1 cellular context compared by ENCODE assay signal in the genomic region with DNA sequence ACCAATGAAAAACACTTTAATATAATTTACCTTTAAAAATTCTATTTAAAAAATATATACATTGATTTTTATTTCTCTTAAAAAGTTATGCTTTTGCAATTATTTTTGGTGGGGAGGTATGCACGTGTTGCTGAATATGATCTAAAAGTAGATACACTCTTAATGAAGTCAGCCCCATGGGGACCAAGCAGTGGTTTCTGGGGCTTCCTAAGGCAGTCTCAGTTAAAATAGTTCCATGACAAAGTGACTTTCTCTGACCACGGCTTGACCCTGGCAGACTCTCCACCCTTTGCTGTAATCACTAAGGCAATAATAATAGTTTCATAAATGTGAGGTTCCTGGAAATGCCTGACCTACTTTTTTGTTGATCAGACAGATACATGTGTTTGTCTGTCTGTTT.
TF ChIP-seq lines count a peak whose summit lies in the region.

No MANE protein-coding gene starts in this region.

TF ChIP-seq in GM12878, 131 proteins besides CTCF, POLR2A, EP300 and RAD21 (continued from another document and continues in another):
- TF ChIP-seq, protein P1, sequence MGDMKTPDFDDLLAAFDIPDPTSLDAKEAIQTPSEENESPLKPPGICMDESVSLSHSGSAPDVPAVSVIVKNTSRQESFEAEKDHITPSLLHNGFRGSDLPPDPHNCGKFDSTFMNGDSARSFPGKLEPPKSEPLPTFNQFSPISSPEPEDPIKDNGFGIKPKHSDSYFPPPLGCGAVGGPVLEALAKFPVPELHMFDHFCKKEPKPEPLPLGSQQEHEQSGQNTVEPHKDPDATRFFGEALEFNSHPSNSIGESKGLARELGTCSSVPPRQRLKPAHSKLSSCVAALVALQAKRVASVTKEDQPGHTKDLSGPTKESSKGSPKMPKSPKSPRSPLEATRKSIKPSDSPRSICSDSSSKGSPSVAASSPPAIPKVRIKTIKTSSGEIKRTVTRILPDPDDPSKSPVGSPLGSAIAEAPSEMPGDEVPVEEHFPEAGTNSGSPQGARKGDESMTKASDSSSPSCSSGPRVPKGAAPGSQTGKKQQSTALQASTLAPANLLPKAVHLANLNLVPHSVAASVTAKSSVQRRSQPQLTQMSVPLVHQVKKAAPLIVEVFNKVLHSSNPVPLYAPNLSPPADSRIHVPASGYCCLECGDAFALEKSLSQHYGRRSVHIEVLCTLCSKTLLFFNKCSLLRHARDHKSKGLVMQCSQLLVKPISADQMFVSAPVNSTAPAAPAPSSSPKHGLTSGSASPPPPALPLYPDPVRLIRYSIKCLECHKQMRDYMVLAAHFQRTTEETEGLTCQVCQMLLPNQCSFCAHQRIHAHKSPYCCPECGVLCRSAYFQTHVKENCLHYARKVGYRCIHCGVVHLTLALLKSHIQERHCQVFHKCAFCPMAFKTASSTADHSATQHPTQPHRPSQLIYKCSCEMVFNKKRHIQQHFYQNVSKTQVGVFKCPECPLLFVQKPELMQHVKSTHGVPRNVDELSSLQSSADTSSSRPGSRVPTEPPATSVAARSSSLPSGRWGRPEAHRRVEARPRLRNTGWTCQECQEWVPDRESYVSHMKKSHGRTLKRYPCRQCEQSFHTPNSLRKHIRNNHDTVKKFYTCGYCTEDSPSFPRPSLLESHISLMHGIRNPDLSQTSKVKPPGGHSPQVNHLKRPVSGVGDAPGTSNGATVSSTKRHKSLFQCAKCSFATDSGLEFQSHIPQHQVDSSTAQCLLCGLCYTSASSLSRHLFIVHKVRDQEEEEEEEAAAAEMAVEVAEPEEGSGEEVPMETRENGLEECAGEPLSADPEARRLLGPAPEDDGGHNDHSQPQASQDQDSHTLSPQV (IDR thresholded peaks at IDR 0.05), result no peak
- TF ChIP-seq GABPA (IDR thresholded peaks at IDR 0.05; ENCODE audit: low read depth), result 0 out of 2 replicates have a peak, but pooled peaks have one; percentile 21
- TF ChIP-seq KLF5 (IDR thresholded peaks at IDR 0.05; ENCODE audit: partially characterized antibody), result no peak
- TF ChIP-seq, protein P2, sequence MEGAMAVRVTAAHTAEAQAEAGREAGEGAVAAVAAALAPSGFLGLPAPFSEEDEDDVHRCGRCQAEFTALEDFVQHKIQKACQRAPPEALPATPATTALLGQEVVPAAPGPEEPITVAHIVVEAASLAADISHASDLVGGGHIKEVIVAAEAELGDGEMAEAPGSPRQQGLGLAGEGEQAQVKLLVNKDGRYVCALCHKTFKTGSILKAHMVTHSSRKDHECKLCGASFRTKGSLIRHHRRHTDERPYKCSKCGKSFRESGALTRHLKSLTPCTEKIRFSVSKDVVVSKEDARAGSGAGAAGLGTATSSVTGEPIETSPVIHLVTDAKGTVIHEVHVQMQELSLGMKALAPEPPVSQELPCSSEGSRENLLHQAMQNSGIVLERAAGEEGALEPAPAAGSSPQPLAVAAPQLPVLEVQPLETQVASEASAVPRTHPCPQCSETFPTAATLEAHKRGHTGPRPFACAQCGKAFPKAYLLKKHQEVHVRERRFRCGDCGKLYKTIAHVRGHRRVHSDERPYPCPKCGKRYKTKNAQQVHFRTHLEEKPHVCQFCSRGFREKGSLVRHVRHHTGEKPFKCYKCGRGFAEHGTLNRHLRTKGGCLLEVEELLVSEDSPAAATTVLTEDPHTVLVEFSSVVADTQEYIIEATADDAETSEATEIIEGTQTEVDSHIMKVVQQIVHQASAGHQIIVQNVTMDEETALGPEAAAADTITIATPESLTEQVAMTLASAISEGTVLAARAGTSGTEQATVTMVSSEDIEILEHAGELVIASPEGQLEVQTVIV (IDR thresholded peaks at IDR 0.05; ENCODE audit: borderline replicate concordance, partially characterized antibody), result no peak
- no peak for TF ChIP-seq CHD4 (IDR thresholded peaks at IDR 0.05)
- no peak for TF ChIP-seq SMARCA5 (IDR thresholded peaks at IDR 0.05)
- TF ChIP-seq FOXM1 (IDR thresholded peaks at IDR 0.05; ENCODE audit: low read depth, low read length), result peak; percentile 46; the same call in 1 of the 2 replicates
- no peak for TF ChIP-seq MYC (IDR thresholded peaks at IDR 0.05; ENCODE audit: insufficient read depth, insufficient read length, insufficient replicate concordance, low read length, severe bottlenecking)
- TF ChIP-seq, protein P3, sequence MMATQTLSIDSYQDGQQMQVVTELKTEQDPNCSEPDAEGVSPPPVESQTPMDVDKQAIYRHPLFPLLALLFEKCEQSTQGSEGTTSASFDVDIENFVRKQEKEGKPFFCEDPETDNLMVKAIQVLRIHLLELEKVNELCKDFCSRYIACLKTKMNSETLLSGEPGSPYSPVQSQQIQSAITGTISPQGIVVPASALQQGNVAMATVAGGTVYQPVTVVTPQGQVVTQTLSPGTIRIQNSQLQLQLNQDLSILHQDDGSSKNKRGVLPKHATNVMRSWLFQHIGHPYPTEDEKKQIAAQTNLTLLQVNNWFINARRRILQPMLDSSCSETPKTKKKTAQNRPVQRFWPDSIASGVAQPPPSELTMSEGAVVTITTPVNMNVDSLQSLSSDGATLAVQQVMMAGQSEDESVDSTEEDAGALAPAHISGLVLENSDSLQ (IDR thresholded peaks at IDR 0.05), result no peak
- TF ChIP-seq EED (IDR thresholded peaks at IDR 0.05; ENCODE audit: low read depth), result 0 out of 2 replicates have a peak, but pooled peaks have one; percentile 35
- no peak for TF ChIP-seq SKIL (IDR thresholded peaks at IDR 0.05; ENCODE audit: low read depth, poor library complexity, severe bottlenecking)
- peak; percentile 78; the same call in 1 of the 2 replicates for TF ChIP-seq NFIC (IDR thresholded peaks at IDR 0.05; ENCODE audit: low read depth, low read length)
- no peak for TF ChIP-seq POU2F2 (IDR thresholded peaks at IDR 0.05; ENCODE audit: borderline replicate concordance, low read depth, low read length)
- no peak for TF ChIP-seq POLR2AphosphoS5 (IDR thresholded peaks at IDR 0.05; ENCODE audit: low read length)
- TF ChIP-seq GATAD2B (conservative IDR thresholded peaks at IDR 0.05; ENCODE audit: low read depth), result no peak
- TF ChIP-seq CBFB (IDR thresholded peaks at IDR 0.05; ENCODE audit: low read depth), result no peak; the same call in 1 of the 2 replicates
- TF ChIP-seq ZBED1 (IDR thresholded peaks at IDR 0.05; ENCODE audit: borderline replicate concordance), result peak; percentile 49; the same call in 1 of the 2 replicates
- no peak for TF ChIP-seq ZZZ3 (IDR thresholded peaks at IDR 0.05; ENCODE audit: control insufficient read depth, insufficient read length, low read depth)
- TF ChIP-seq SMC3 (IDR thresholded peaks at IDR 0.05; ENCODE audit: borderline replicate concordance, low read length), result no peak
- TF ChIP-seq SUPT20H (IDR thresholded peaks at IDR 0.05; ENCODE audit: borderline replicate concordance, control insufficient read depth, low read depth, low read length), result no peak
- no peak for TF ChIP-seq SIX5 (IDR thresholded peaks at IDR 0.05; ENCODE audit: low read depth, low read length, severe bottlenecking)
- TF ChIP-seq, protein P4, sequence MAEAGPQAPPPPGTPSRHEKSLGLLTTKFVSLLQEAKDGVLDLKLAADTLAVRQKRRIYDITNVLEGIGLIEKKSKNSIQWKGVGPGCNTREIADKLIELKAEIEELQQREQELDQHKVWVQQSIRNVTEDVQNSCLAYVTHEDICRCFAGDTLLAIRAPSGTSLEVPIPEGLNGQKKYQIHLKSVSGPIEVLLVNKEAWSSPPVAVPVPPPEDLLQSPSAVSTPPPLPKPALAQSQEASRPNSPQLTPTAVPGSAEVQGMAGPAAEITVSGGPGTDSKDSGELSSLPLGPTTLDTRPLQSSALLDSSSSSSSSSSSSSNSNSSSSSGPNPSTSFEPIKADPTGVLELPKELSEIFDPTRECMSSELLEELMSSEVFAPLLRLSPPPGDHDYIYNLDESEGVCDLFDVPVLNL (IDR thresholded peaks at IDR 0.05; ENCODE audit: low read depth, low read length), result no peak
- no peak for TF ChIP-seq BMI1 (IDR thresholded peaks at IDR 0.05; ENCODE audit: borderline replicate concordance)
- peak in 1 of 2 experiments; percentile 6; a peak in 1 of 4 replicates for TF ChIP-seq SRF (IDR thresholded peaks at IDR 0.05; ENCODE audit: low read depth in 2 of 2, low read length in 2 of 2)
- no peak for TF ChIP-seq HSF1 (IDR thresholded peaks at IDR 0.05; ENCODE audit: low read depth, low read length)
- TF ChIP-seq TCF12 (IDR thresholded peaks at IDR 0.05; ENCODE audit: low read depth, low read length), result no peak
- TF ChIP-seq, protein P5, sequence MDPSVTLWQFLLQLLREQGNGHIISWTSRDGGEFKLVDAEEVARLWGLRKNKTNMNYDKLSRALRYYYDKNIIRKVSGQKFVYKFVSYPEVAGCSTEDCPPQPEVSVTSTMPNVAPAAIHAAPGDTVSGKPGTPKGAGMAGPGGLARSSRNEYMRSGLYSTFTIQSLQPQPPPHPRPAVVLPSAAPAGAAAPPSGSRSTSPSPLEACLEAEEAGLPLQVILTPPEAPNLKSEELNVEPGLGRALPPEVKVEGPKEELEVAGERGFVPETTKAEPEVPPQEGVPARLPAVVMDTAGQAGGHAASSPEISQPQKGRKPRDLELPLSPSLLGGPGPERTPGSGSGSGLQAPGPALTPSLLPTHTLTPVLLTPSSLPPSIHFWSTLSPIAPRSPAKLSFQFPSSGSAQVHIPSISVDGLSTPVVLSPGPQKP (IDR thresholded peaks at IDR 0.05; ENCODE audit: low read depth, low read length), result no peak
- TF ChIP-seq RCOR1 (conservative IDR thresholded peaks at IDR 0.05; ENCODE audit: low read depth, low read length), result no peak
- TF ChIP-seq ZSCAN29 (IDR thresholded peaks at IDR 0.05), result no peak
- no peak for TF ChIP-seq ZNF274 (IDR thresholded peaks at IDR 0.05; ENCODE audit: insufficient read depth, insufficient read length)
- peak; percentile 76; the same call in 1 of the 2 replicates for TF ChIP-seq CREM (IDR thresholded peaks at IDR 0.05; ENCODE audit: low read depth)
- TF ChIP-seq NRF1 (conservative IDR thresholded peaks at IDR 0.05; ENCODE audit: low read depth, low read length), result no peak
- no peak for TF ChIP-seq ZNF622 (IDR thresholded peaks at IDR 0.05)
- TF ChIP-seq RB1 (IDR thresholded peaks at IDR 0.05; ENCODE audit: borderline replicate concordance), result no peak
- TF ChIP-seq ZNF384 (IDR thresholded peaks at IDR 0.05; ENCODE audit: borderline replicate concordance, low read depth, low read length), result no peak
- no peak for TF ChIP-seq CHD1 (IDR thresholded peaks at IDR 0.05; ENCODE audit: low read depth, low read length)
- no peak for TF ChIP-seq JUND (IDR thresholded peaks at IDR 0.05; ENCODE audit: low read depth, low read length)
- no peak for TF ChIP-seq DPF2 (IDR thresholded peaks at IDR 0.05)
- TF ChIP-seq, protein P6, sequence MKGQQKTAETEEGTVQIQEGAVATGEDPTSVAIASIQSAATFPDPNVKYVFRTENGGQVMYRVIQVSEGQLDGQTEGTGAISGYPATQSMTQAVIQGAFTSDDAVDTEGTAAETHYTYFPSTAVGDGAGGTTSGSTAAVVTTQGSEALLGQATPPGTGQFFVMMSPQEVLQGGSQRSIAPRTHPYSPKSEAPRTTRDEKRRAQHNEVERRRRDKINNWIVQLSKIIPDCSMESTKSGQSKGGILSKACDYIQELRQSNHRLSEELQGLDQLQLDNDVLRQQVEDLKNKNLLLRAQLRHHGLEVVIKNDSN (IDR thresholded peaks at IDR 0.05; ENCODE audit: borderline replicate concordance, extremely low read length, insufficient read depth, low read depth, low read length), result no peak
- peak; percentile 62; the same call in 1 of the 2 replicates for TF ChIP-seq BCL11A (IDR thresholded peaks at IDR 0.05; ENCODE audit: low read depth, low read length)
- TF ChIP-seq FOXK2 (IDR thresholded peaks at IDR 0.05), result no peak
- TF ChIP-seq MTA3 (IDR thresholded peaks at IDR 0.05; ENCODE audit: borderline replicate concordance, low read length), result no peak
- no peak for TF ChIP-seq HDAC6 (IDR thresholded peaks at IDR 0.05; ENCODE audit: unreplicated experiment)
- no peak for TF ChIP-seq TARDBP (IDR thresholded peaks at IDR 0.05; ENCODE audit: borderline replicate concordance)
- no peak for TF ChIP-seq WRNIP1 (IDR thresholded peaks at IDR 0.05; ENCODE audit: borderline replicate concordance, low read depth, low read length)
- no peak for TF ChIP-seq PAX8 (IDR thresholded peaks at IDR 0.05)
- TF ChIP-seq TBL1XR1 (IDR thresholded peaks at IDR 0.05; ENCODE audit: low read depth, low read length), result 0 out of 2 replicates have a peak, but pooled peaks have one; percentile 45
- TF ChIP-seq SPI1 (IDR thresholded peaks at IDR 0.05; ENCODE audit: borderline replicate concordance, insufficient read depth, low read depth, low read length), result no peak
- peak; percentile 48 for TF ChIP-seq ATF2 (IDR thresholded peaks at IDR 0.05; ENCODE audit: low read length)
- no peak for TF ChIP-seq MYB (IDR thresholded peaks at IDR 0.05; ENCODE audit: borderline replicate concordance, low read depth, low read length)
- TF ChIP-seq IRF4 (IDR thresholded peaks at IDR 0.05; ENCODE audit: low read depth, low read length), result no peak
